ENCODE assay signal across 1 cellular context in the genomic region with DNA sequence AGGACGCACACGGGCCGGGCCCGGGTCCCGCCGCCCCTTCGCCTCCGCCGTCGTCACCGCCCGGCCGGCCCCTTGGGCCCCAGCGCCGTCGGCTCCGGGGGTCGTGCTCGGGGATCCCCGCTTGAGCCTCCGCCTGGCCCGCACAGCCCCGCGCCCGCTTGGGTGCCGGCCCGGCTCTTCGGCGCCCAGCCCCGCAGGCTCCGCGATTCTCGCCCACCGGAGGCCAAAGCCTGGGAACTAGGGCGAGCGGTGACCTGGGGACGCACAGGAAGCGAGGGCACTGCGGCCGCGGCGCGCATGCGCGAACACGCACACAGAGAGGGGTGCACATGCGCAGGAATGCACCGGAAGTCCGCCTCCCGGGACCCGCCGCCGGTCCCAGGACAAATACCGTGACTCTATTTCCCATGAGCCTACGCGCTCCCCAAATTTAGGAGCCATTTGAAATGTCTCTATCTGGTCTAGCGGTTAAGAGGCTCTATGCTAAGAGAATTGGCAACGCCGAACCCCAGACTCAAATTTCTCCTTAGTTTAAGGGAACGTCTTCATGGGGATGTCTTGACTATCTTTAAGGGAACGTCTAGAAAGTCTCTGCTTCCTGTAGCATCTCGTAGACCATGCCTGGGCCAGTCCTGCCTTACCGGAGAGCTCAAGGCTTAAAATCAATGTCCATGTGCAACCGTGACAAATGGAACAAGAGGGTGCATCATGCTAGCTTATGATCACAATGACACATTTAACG.
TF ChIP-seq lines count a peak whose summit lies in the region.

TSS of gene ZNF12 (minus strand) at position 282 of the 742 bp plus-strand sequence. CDS start 1,774 bp downstream, outside the sequence.

TF ChIP-seq in HepG2, 621 proteins besides CTCF, POLR2A, EP300 and RAD21 (continued from another document):
- TF ChIP-seq, protein P1, sequence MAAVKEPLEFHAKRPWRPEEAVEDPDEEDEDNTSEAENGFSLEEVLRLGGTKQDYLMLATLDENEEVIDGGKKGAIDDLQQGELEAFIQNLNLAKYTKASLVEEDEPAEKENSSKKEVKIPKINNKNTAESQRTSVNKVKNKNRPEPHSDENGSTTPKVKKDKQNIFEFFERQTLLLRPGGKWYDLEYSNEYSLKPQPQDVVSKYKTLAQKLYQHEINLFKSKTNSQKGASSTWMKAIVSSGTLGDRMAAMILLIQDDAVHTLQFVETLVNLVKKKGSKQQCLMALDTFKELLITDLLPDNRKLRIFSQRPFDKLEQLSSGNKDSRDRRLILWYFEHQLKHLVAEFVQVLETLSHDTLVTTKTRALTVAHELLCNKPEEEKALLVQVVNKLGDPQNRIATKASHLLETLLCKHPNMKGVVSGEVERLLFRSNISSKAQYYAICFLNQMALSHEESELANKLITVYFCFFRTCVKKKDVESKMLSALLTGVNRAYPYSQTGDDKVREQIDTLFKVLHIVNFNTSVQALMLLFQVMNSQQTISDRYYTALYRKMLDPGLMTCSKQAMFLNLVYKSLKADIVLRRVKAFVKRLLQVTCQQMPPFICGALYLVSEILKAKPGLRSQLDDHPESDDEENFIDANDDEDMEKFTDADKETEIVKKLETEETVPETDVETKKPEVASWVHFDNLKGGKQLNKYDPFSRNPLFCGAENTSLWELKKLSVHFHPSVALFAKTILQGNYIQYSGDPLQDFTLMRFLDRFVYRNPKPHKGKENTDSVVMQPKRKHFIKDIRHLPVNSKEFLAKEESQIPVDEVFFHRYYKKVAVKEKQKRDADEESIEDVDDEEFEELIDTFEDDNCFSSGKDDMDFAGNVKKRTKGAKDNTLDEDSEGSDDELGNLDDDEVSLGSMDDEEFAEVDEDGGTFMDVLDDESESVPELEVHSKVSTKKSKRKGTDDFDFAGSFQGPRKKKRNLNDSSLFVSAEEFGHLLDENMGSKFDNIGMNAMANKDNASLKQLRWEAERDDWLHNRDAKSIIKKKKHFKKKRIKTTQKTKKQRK (IDR thresholded peaks at IDR 0.05; ENCODE audit: low read length), result no peak
- TF ChIP-seq TCF12 (IDR thresholded peaks at IDR 0.05), result no peak
- TF ChIP-seq TCF12 (CRISPR knock-in tag; IDR thresholded peaks at IDR 0.05), result 0 out of 2 replicates have a peak, but pooled peaks have one; percentile 11
- peak; percentile 72; the same call in 1 of the 2 replicates for TF ChIP-seq ZNF546 (CRISPR knock-in tag; conservative IDR thresholded peaks at IDR 0.05)
- TF ChIP-seq, protein P2, sequence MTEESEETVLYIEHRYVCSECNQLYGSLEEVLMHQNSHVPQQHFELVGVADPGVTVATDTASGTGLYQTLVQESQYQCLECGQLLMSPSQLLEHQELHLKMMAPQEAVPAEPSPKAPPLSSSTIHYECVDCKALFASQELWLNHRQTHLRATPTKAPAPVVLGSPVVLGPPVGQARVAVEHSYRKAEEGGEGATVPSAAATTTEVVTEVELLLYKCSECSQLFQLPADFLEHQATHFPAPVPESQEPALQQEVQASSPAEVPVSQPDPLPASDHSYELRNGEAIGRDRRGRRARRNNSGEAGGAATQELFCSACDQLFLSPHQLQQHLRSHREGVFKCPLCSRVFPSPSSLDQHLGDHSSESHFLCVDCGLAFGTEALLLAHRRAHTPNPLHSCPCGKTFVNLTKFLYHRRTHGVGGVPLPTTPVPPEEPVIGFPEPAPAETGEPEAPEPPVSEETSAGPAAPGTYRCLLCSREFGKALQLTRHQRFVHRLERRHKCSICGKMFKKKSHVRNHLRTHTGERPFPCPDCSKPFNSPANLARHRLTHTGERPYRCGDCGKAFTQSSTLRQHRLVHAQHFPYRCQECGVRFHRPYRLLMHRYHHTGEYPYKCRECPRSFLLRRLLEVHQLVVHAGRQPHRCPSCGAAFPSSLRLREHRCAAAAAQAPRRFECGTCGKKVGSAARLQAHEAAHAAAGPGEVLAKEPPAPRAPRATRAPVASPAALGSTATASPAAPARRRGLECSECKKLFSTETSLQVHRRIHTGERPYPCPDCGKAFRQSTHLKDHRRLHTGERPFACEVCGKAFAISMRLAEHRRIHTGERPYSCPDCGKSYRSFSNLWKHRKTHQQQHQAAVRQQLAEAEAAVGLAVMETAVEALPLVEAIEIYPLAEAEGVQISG (CRISPR knock-in tag; IDR thresholded peaks at IDR 0.05), result 0 out of 2 replicates have a peak, but pooled peaks have one; percentile 78
- peak; percentile 91 for TF ChIP-seq NR2C2 (CRISPR knock-in tag; IDR thresholded peaks at IDR 0.05; ENCODE audit: borderline replicate concordance)
- peak; percentile 34; the same call in 1 of the 2 replicates for TF ChIP-seq RFX5 (IDR thresholded peaks at IDR 0.05; ENCODE audit: low read depth, low read length)
- TF ChIP-seq MXD1 (CRISPR knock-in tag; IDR thresholded peaks at IDR 0.05), result peak; percentile 58; the same call in 1 of the 2 replicates
- TF ChIP-seq BCL6 (CRISPR knock-in tag; IDR thresholded peaks at IDR 0.05), result peak; percentile 36
- peak in 1 of 2 experiments; percentile 12; a peak in 1 of 4 replicates for TF ChIP-seq KLF16 (CRISPR knock-in tag; IDR thresholded peaks at IDR 0.05)
- TF ChIP-seq POLR2G (IDR thresholded peaks at IDR 0.05; ENCODE audit: low read depth, low read length), result peak; percentile 82
- TF ChIP-seq, protein P3, sequence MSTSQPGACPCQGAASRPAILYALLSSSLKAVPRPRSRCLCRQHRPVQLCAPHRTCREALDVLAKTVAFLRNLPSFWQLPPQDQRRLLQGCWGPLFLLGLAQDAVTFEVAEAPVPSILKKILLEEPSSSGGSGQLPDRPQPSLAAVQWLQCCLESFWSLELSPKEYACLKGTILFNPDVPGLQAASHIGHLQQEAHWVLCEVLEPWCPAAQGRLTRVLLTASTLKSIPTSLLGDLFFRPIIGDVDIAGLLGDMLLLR (CRISPR knock-in tag; IDR thresholded peaks at IDR 0.05), result 0 out of 2 replicates have a peak, but pooled peaks have one; percentile 29
- no peak for TF ChIP-seq HIVEP1 (CRISPR knock-in tag; IDR thresholded peaks at IDR 0.05)
- no peak for TF ChIP-seq NONO (IDR thresholded peaks at IDR 0.05)
- peak; percentile 27; the same call in 1 of the 2 replicates for TF ChIP-seq NONO (CRISPR knock-in tag; conservative IDR thresholded peaks at IDR 0.05)
- TF ChIP-seq FOXP4 (CRISPR knock-in tag; IDR thresholded peaks at IDR 0.05), result 0 out of 2 replicates have a peak, but pooled peaks have one; percentile 27
- TF ChIP-seq NFYB (CRISPR knock-in tag; IDR thresholded peaks at IDR 0.05), result peak; percentile 15; the same call in 1 of the 2 replicates
- 0 out of 2 replicates have a peak, but pooled peaks have one; percentile 33 for TF ChIP-seq SP2 (CRISPR knock-in tag; IDR thresholded peaks at IDR 0.05)
- TF ChIP-seq SP4 (CRISPR knock-in tag; IDR thresholded peaks at IDR 0.05), result peak; percentile 66
- peak; percentile 75 for TF ChIP-seq ASH2L (IDR thresholded peaks at IDR 0.05; ENCODE audit: insufficient read length, low read depth, low read length)
- no peak; the same call in 1 of the 2 replicates for TF ChIP-seq ZNF292 (CRISPR knock-in tag; IDR thresholded peaks at IDR 0.05; ENCODE audit: borderline replicate concordance, low read depth)
- TF ChIP-seq SUZ12 (IDR thresholded peaks at IDR 0.05; ENCODE audit: low read depth, low read length), result no peak
- peak; percentile 57; the same call in 1 of the 2 replicates for TF ChIP-seq ZNF770 (CRISPR knock-in tag; IDR thresholded peaks at IDR 0.05)
- peak; percentile 91 for TF ChIP-seq PHF8 (CRISPR knock-in tag; IDR thresholded peaks at IDR 0.05)
- TF ChIP-seq ZNF143 (CRISPR knock-in tag; IDR thresholded peaks at IDR 0.05), result peak; percentile 89
- peak; percentile 90 for TF ChIP-seq ELF1 (CRISPR knock-in tag; IDR thresholded peaks at IDR 0.05)
- TF ChIP-seq UBTF (CRISPR knock-in tag; IDR thresholded peaks at IDR 0.05), result peak; percentile 83
- TF ChIP-seq CERS6 (CRISPR knock-in tag; IDR thresholded peaks at IDR 0.05), result no peak
- no peak for TF ChIP-seq ZNF629 (CRISPR knock-in tag; conservative IDR thresholded peaks at IDR 0.05)
- 0 out of 2 replicates have a peak, but pooled peaks have one; percentile 63 for TF ChIP-seq ZNF274 (CRISPR knock-in tag; IDR thresholded peaks at IDR 0.05)
- 0 out of 2 replicates have a peak, but pooled peaks have one; percentile 46 for TF ChIP-seq ZNF441 (CRISPR knock-in tag; IDR thresholded peaks at IDR 0.05; ENCODE audit: borderline replicate concordance)
- 0 out of 2 replicates have a peak, but pooled peaks have one; percentile 28 for TF ChIP-seq TOPORS (CRISPR knock-in tag; IDR thresholded peaks at IDR 0.05)
- peak; percentile 77 for TF ChIP-seq TAF1 (CRISPR knock-in tag; IDR thresholded peaks at IDR 0.05)
- TF ChIP-seq MNT (IDR thresholded peaks at IDR 0.05), result peak; percentile 26
- peak; percentile 39; the same call in 1 of the 2 replicates for TF ChIP-seq ZNF792 (CRISPR knock-in tag; IDR thresholded peaks at IDR 0.05)
- TF ChIP-seq SPEN (CRISPR knock-in tag; IDR thresholded peaks at IDR 0.05; ENCODE audit: low read depth), result peak; percentile 93
